34 cellular contexts compared by ENCODE assay signal in the genomic region with DNA sequence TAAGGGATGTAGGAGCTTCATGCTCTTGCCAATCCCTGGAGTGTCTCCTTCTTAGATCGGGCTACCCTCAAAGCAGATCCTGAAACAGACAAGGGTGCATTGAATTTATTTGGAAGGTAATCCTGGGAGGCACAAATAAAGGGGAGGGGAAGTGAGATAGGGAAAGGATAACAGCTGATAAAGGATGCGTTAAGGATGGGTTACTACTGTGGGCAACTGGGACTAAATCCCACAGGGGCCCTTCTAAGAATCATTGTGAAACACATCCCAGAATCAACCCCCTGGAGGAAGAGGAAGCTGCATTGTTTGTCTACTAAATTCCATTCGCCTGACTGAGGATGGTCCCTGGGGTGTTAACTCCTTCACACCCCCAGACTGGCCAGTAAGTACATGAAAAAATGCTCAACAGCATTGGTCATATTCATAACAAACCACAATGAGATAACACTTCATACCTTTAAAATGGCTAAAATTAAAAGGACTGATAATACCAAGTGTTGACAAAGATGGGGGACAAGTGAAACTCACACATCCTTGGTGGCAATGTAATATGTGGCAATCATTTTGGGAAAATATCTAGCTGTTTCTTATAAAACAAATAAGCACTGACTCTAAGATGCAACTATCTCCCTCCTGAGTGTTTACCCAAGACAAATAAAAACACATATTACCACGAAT.
A peak's percentile ranks its signal among the peaks of the same experiment; 100 is the strongest.
DNase-seq lines count a peak whose midpoint lies in the region; ATAC-seq and TF ChIP-seq lines count a peak whose summit lies in the region.
"Had no signal": no experiment of that assay in that cellular context is flagged by ENCODE, and none has a peak within 500 bp of the region (broad histone marks: within the 10 kb centered on the region; RNA-seq: fewer than 3 reads in every experiment).

No MANE protein-coding gene starts in this region.

- peak overlapping the region; percentile 55 for H3K27ac ChIP-seq in ACC112 (ENCODE audit: low read depth, low read length)
- H3K27ac ChIP-seq in angular gyrus (ENCODE audit: low read depth, low read length) = peak overlapping the region; percentile 22
- H3K27ac ChIP-seq: BLaER1, body of pancreas, epithelial cell of prostate, left lung, neural progenitor cell, PC-9, right atrium auricular region, spleen, thoracic aorta had no signal

- no peak overlapping the region for H2AFZ ChIP-seq in ACC112 (ENCODE audit: low read length, unreplicated experiment)
- H2AFZ ChIP-seq: neural progenitor cell, PC-9 had no signal

- DNase-seq in HS-27A (ENCODE audit: low read depth) (peak; percentile 81), fibroblast of pulmonary artery (ENCODE audit: low read depth) (peak; percentile 4), D341Med (ENCODE audit: low spot score) (no peak), OCI-M2 (lab: John Stamatoyannopoulos, UW; ENCODE audit: unreplicated experiment) (no peak)
- DNase-seq: ACHN; activated CD4-positive, alpha-beta T cell treated with anti-CD3 and anti-CD28 coated beads, Interleukin-2, amount 50 U/mL, for 4 hours; activated CD8-positive, alpha-beta memory T cell treated with anti-CD3 and anti-CD28 coated beads, Interleukin-2, amount 10 ng/mL, durations not matched to agents 7 days and 5 days; activated gamma-delta T cell treated with Interleukin-2 at 50 U/mL for 16 hours; activated T-cell treated with anti-CD3 and anti-CD28 coated beads, Interleukin-2, amount 50 U/mL, for 48 hours; body of pancreas; glutamatergic neuron; left lung; MM.1S; NCI-H1436; NCI-H2081; NCI-H2227 treated with DMSO at 0.1 percent for 48 hours; NCI-H526 treated with DMSO at 0.1 percent for 48 hours; PC-9; posterior cingulate gyrus; SHP77 treated with DMSO at 0.1 percent for 48 hours; spleen; stimulated activated CD4-positive, alpha-beta T cell treated with anti-CD3 and anti-CD28 coated beads, Interleukin-2, amount 100 ng/mL, for 24 hours; stimulated activated naive CD8-positive, alpha-beta T cell treated with anti-CD3 and anti-CD28 coated beads, Interleukin-15, amount 100 ng/mL, for 72 hours; T-helper 2 cell had no signal

- ATAC-seq in GM21576 (IDR thresholded peaks at IDR 0.05; ENCODE audit: unreplicated experiment) (no peak), HG03565 (IDR thresholded peaks at IDR 0.05; ENCODE audit: unreplicated experiment) (no peak)
- ATAC-seq: activated CD4-positive, CD25-positive, alpha-beta regulatory T cell treated with anti-CD3 and anti-CD28 coated beads, Interleukin-2, amount 50 U/mL, for 24 hours; activated CD8-positive, alpha-beta memory T cell treated with anti-CD3 and anti-CD28 coated beads, Interleukin-2, amount 10 ng/mL, durations not matched to agents 7 days and 5 days; body of pancreas; left lung; stimulated activated naive CD8-positive, alpha-beta T cell treated with anti-CD3 and anti-CD28 coated beads, Interleukin-15, amount 100 ng/mL, for 72 hours had no signal

- H3K4me1 ChIP-seq in ACC112 (ENCODE audit: control insufficient read depth, insufficient read depth, low read length, unreplicated experiment) = peaks cover 24% of the 10 kb centered on the region
- H3K4me1 ChIP-seq: BLaER1, body of pancreas, neural progenitor cell, right atrium auricular region, spleen had no signal

- peaks cover 7% of the 10 kb centered on the region; the same call in 1 of the 2 replicates for H3K27me3 ChIP-seq in ACC112 (ENCODE audit: insufficient read depth, low read length)
- H3K27me3 ChIP-seq: BLaER1, body of pancreas, neural progenitor cell, right atrium auricular region had no signal

- no peaks in the 10 kb centered on the region for H3K36me3 ChIP-seq in ACC112 (ENCODE audit: insufficient read depth, low read length)
- H3K36me3 ChIP-seq: BLaER1, left lung, neural progenitor cell, right atrium auricular region, spleen, thoracic aorta had no signal

- no peaks in the 10 kb centered on the region for H3K79me2 ChIP-seq in ACC112 (ENCODE audit: control insufficient read depth, insufficient read depth, low read length, unreplicated experiment)

- no peak overlapping the region for H3K4me3 ChIP-seq in ACC112 (ENCODE audit: low read depth, low read length)
- no peak overlapping the region for H3K4me3 ChIP-seq in fibroblast of pulmonary artery (replicated peaks; ENCODE audit: low read depth, low read length)
- H3K4me3 ChIP-seq: BLaER1, body of pancreas, left lung, neural progenitor cell, PC-9, right atrium auricular region, spleen, thoracic aorta had no signal

- TF ChIP-seq CTCF in fibroblast of pulmonary artery (IDR thresholded peaks at IDR 0.05; ENCODE audit: low read length, missing control alignments) = no peak

Comparison
In these comparisons a context has a peak if more than half of its experiments do, and no peak if none do; other contexts are left out.
1. DNase-seq: peak in HS-27A (single experiment) and fibroblast of pulmonary artery (single experiment); none in D341Med (single experiment) and OCI-M2 (single experiment).